In the genomic region with DNA sequence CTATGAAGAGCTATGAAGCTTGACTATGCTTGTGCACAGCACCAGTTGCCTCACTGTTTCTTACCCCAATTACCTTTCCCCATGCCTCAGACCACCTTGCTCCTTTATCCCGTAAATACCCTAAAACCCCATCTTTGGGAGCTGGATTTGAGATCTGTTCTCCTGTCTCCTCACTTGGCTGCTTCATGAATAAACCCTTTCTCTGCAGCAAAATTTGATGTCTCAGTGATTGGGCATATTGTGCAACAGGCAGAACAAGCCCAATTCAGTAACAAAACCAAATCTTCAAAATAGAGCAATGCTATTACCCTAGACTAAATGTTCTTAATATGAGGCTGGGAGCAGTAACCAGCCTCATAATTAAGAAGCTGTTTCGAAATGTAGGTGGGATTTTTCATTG, we compare ENCODE assay signal across 31 cellular contexts.
"Had no signal": no experiment of that assay in that cellular context is flagged by ENCODE, and none has a peak within 500 bp of the region (broad histone marks: within the 10 kb centered on the region; RNA-seq: fewer than 3 reads in every experiment).

No MANE protein-coding gene starts in this region.

- H3K4me3 ChIP-seq: neural progenitor cell, ovary, psoas muscle, skin epidermis, smooth muscle cell, spleen, suprapubic skin, testis, tibial artery, transverse colon, upper lobe of right lung, uterus had no signal

- H3K36me3 Mint-ChIP-seq: natural killer cell; stimulated activated naive B cell treated with anti-CD40 and anti-IgM and Interleukin-4, amounts not matched to agents 10 μg/mL and 1 μg/mL and 100 μg/mL, for 72 hours; type B pancreatic cell had no signal

- H3K27me3 Mint-ChIP-seq: progenitor cell of endocrine pancreas; stimulated activated naive B cell treated with anti-CD40 and anti-IgM and Interleukin-4, amounts not matched to agents 10 μg/mL and 1 μg/mL and 100 μg/mL, for 72 hours; type B pancreatic cell had no signal

- H3K4me1 ChIP-seq: neural progenitor cell, testis, uterus had no signal

- H3K9me3 Mint-ChIP-seq: naive thymus-derived CD4-positive, alpha-beta T cell; natural killer cell; nephron; neural progenitor cell; stimulated activated effector memory CD8-positive, alpha-beta T cell treated with anti-CD3 and anti-CD28 coated beads, Interleukin-12 subunit alpha, Interleukin-12 subunit beta, amount 100 ng/mL, for 72 hours; stimulated activated naive B cell treated with anti-CD40 and anti-IgM and Interleukin-4, amounts not matched to agents 10 μg/mL and 1 μg/mL and 100 μg/mL, for 72 hours; stimulated activated naive CD8-positive, alpha-beta T cell treated with anti-CD3 and anti-CD28 coated beads, Interleukin-15, amount 100 ng/mL, for 72 hours; type B pancreatic cell had no signal

- ATAC-seq: naive thymus-derived CD4-positive, alpha-beta T cell; natural killer cell; psoas muscle; right cardiac atrium; sciatic nerve; stimulated activated effector memory CD8-positive, alpha-beta T cell treated with anti-CD3 and anti-CD28 coated beads, Interleukin-12 subunit alpha, Interleukin-12 subunit beta, amount 100 ng/mL, for 72 hours; stimulated activated naive B cell treated with anti-CD40 and anti-IgM and Interleukin-4, amounts not matched to agents 10 μg/mL and 1 μg/mL and 100 μg/mL, for 72 hours; stimulated activated naive CD8-positive, alpha-beta T cell treated with anti-CD3 and anti-CD28 coated beads, Interleukin-15, amount 100 ng/mL, for 72 hours; upper lobe of right lung had no signal

- DNase-seq: naive thymus-derived CD4-positive, alpha-beta T cell; natural killer cell; occipital lobe; ovary; posterior cingulate gyrus; psoas muscle; right cardiac atrium; spleen; stimulated activated CD4-positive, alpha-beta T cell treated with anti-CD3 and anti-CD28 coated beads, Interleukin-12 subunit alpha, Interleukin-12 subunit beta, amount 100 ng/mL, for 4 hours; stimulated activated CD4-positive, alpha-beta T cell treated with anti-CD3 and anti-CD28 coated beads, Interleukin-1b, Interleukin-23, amount 100 ng/mL, for 48 hours; stimulated activated CD4-positive, alpha-beta T cell treated with anti-CD3 and anti-CD28 coated beads, Interleukin-2, amount 100 ng/mL, for 48 hours; stimulated activated CD4-positive, alpha-beta T cell treated with anti-CD3 and anti-CD28 coated beads, Interleukin-4, amount 100 ng/mL, for 24 hours; stimulated activated naive B cell treated with anti-CD40 and anti-IgM and Interleukin-4, amounts not matched to agents 10 μg/mL and 1 μg/mL and 100 μg/mL, for 72 hours; stimulated activated naive CD4-positive, alpha-beta T cell treated with Interleukin-2 at 50 U/mL for 16 hours; stimulated activated naive CD8-positive, alpha-beta T cell treated with anti-CD3 and anti-CD28 coated beads, Interleukin-15, amount 100 ng/mL, for 72 hours; substantia nigra; testis; tibial artery; transverse colon; upper lobe of right lung; uterus had no signal

- H3K9ac ChIP-seq: neural progenitor cell, parathyroid adenoma had no signal

- H3K4me3 Mint-ChIP-seq: naive thymus-derived CD4-positive, alpha-beta T cell; natural killer cell; nephron; neural progenitor cell; stimulated activated effector memory CD8-positive, alpha-beta T cell treated with anti-CD3 and anti-CD28 coated beads, Interleukin-12 subunit alpha, Interleukin-12 subunit beta, amount 100 ng/mL, for 72 hours; stimulated activated naive B cell treated with anti-CD40 and anti-IgM and Interleukin-4, amounts not matched to agents 10 μg/mL and 1 μg/mL and 100 μg/mL, for 72 hours; stimulated activated naive CD8-positive, alpha-beta T cell treated with anti-CD3 and anti-CD28 coated beads, Interleukin-15, amount 100 ng/mL, for 72 hours; type B pancreatic cell had no signal

- H3K27ac ChIP-seq: neural progenitor cell, ovary, parathyroid adenoma, psoas muscle, skin epidermis, spleen, suprapubic skin, testis, tibial artery, transverse colon, upper lobe of right lung, uterus had no signal

- H2AFZ ChIP-seq: neural progenitor cell, parathyroid adenoma had no signal

- H3K27me3 ChIP-seq: neural progenitor cell, ovary, suprapubic skin, testis, tibial artery, transverse colon, upper lobe of right lung, uterus had no signal

- H3K4me2 ChIP-seq: neural progenitor cell, smooth muscle cell had no signal

- H3K9me3 ChIP-seq: ovary, psoas muscle, spleen, suprapubic skin, testis, tibial artery, transverse colon, upper lobe of right lung, uterus had no signal

- H3K36me3 ChIP-seq: neural progenitor cell, ovary, spleen, suprapubic skin, tibial artery, transverse colon, upper lobe of right lung, uterus had no signal

- H3K27ac Mint-ChIP-seq: naive thymus-derived CD4-positive, alpha-beta T cell; natural killer cell; nephron; neural progenitor cell; progenitor cell of endocrine pancreas; stimulated activated effector memory CD8-positive, alpha-beta T cell treated with anti-CD3 and anti-CD28 coated beads, Interleukin-12 subunit alpha, Interleukin-12 subunit beta, amount 100 ng/mL, for 72 hours; stimulated activated naive B cell treated with anti-CD40 and anti-IgM and Interleukin-4, amounts not matched to agents 10 μg/mL and 1 μg/mL and 100 μg/mL, for 72 hours; type B pancreatic cell had no signal
